In genomic region chr2:213234641-213235040, GRCh38 we compare ENCODE assay signal across 2 cellular contexts.
TF ChIP-seq lines count a peak whose summit lies in the region.

No MANE protein-coding gene starts in this region.

TF ChIP-seq in SK-N-SH, 30 proteins besides CTCF, POLR2A, EP300 and RAD21 (continued from another document):
- TF ChIP-seq SMC3 (IDR thresholded peaks at IDR 0.05; ENCODE audit: low read depth, low read length) (no peak), RXRA (IDR thresholded peaks at IDR 0.05; ENCODE audit: borderline replicate concordance, low read depth) (no peak), POLR2AphosphoS5 (IDR thresholded peaks at IDR 0.05; ENCODE audit: low read depth, low read length) (no peak), NFIC (IDR thresholded peaks at IDR 0.05; ENCODE audit: borderline replicate concordance) (no peak), USF1 (IDR thresholded peaks at IDR 0.05; ENCODE audit: borderline replicate concordance, low read depth) (no peak), CHD2 (IDR thresholded peaks at IDR 0.05; ENCODE audit: low read length, partially characterized antibody) (no peak), JUND (IDR thresholded peaks at IDR 0.05) (no peak), TAF1 (IDR thresholded peaks at IDR 0.05; ENCODE audit: borderline replicate concordance, low read depth, low read length) (no peak), FOSL2 (IDR thresholded peaks at IDR 0.05; ENCODE audit: borderline replicate concordance, low read depth) (no peak), ELF1 (IDR thresholded peaks at IDR 0.05) (no peak), TEAD4 (IDR thresholded peaks at IDR 0.05; ENCODE audit: borderline replicate concordance, insufficient read depth) (no peak), MXI1 (IDR thresholded peaks at IDR 0.05; ENCODE audit: low read depth, low read length) (no peak), RFX5 (IDR thresholded peaks at IDR 0.05; ENCODE audit: low read length) (no peak), TCF12 (IDR thresholded peaks at IDR 0.05) (no peak), SIN3A (IDR thresholded peaks at IDR 0.05; ENCODE audit: borderline replicate concordance, low read depth, low read length) (no peak)
- TF ChIP-seq, protein P1, sequence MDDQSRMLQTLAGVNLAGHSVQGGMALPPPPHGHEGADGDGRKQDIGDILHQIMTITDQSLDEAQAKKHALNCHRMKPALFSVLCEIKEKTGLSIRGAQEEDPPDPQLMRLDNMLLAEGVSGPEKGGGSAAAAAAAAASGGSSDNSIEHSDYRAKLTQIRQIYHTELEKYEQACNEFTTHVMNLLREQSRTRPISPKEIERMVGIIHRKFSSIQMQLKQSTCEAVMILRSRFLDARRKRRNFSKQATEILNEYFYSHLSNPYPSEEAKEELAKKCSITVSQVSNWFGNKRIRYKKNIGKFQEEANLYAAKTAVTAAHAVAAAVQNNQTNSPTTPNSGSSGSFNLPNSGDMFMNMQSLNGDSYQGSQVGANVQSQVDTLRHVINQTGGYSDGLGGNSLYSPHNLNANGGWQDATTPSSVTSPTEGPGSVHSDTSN (IDR thresholded peaks at IDR 0.05), result no peak
- TF ChIP-seq, protein P2, sequence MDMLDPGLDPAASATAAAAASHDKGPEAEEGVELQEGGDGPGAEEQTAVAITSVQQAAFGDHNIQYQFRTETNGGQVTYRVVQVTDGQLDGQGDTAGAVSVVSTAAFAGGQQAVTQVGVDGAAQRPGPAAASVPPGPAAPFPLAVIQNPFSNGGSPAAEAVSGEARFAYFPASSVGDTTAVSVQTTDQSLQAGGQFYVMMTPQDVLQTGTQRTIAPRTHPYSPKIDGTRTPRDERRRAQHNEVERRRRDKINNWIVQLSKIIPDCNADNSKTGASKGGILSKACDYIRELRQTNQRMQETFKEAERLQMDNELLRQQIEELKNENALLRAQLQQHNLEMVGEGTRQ (IDR thresholded peaks at IDR 0.05; ENCODE audit: borderline replicate concordance, low read depth, low read length), result no peak

TF ChIP-seq in SK-N-SH treated with all-trans-retinoic acid at 6 μM for 48 hours, 23 proteins besides CTCF, POLR2A, EP300 and RAD21 (continued from another document):
- TF ChIP-seq GLIS3 (CRISPR knock-in tag; IDR thresholded peaks at IDR 0.05) (no peak), BACH2 (CRISPR knock-in tag; IDR thresholded peaks at IDR 0.05; ENCODE audit: borderline replicate concordance) (no peak), ZFP30 (CRISPR knock-in tag; IDR thresholded peaks at IDR 0.05) (no peak), ESRRG (CRISPR knock-in tag; IDR thresholded peaks at IDR 0.05) (no peak), RARB (CRISPR knock-in tag; IDR thresholded peaks at IDR 0.05) (no peak), ZNF70 (CRISPR knock-in tag; IDR thresholded peaks at IDR 0.05) (no peak), SNAI2 (CRISPR knock-in tag; IDR thresholded peaks at IDR 0.05) (no peak), ZFP3 (CRISPR knock-in tag; IDR thresholded peaks at IDR 0.05) (no peak), TOX (CRISPR knock-in tag; IDR thresholded peaks at IDR 0.05; ENCODE audit: borderline replicate concordance) (no peak)
